In genomic region chr6:34602318-34603111, GRCh38 we compare ENCODE assay signal across 1 cellular context.
TF ChIP-seq lines count a peak whose summit lies in the region.

No MANE protein-coding gene starts in this region.

TF ChIP-seq in HepG2, 621 proteins besides CTCF, POLR2A, EP300 and RAD21 (continued from another document and continues in another):
- no peak for TF ChIP-seq ZNF407 (CRISPR knock-in tag; IDR thresholded peaks at IDR 0.05; ENCODE audit: not compliant biosample characterization)
- no peak for TF ChIP-seq USF2 (IDR thresholded peaks at IDR 0.05; ENCODE audit: low read depth, low read length)
- TF ChIP-seq USF2 (CRISPR knock-in tag; IDR thresholded peaks at IDR 0.05; ENCODE audit: borderline replicate concordance), result no peak
- no peak for TF ChIP-seq NR2F6 (IDR thresholded peaks at IDR 0.05)
- TF ChIP-seq NR2F6 (CRISPR knock-in tag; IDR thresholded peaks at IDR 0.05), result peak; percentile 22; the same call in 1 of the 2 replicates
- TF ChIP-seq AHDC1 (CRISPR knock-in tag; IDR thresholded peaks at IDR 0.05; ENCODE audit: borderline replicate concordance), result peak; percentile 60; the same call in 1 of the 2 replicates
- TF ChIP-seq KIAA2018 (CRISPR knock-in tag; IDR thresholded peaks at IDR 0.05; ENCODE audit: borderline replicate concordance), result no peak
- TF ChIP-seq JUN (CRISPR knock-in tag; IDR thresholded peaks at IDR 0.05), result 0 out of 2 replicates have a peak, but pooled peaks have one; percentile 60
- no peak for TF ChIP-seq NR2C2 (CRISPR knock-in tag; IDR thresholded peaks at IDR 0.05; ENCODE audit: borderline replicate concordance)
- no peak for TF ChIP-seq ZNF530 (CRISPR knock-in tag; IDR thresholded peaks at IDR 0.05; ENCODE audit: low read depth)
- TF ChIP-seq MXI1 (IDR thresholded peaks at IDR 0.05; ENCODE audit: borderline replicate concordance, low read depth, low read length), result no peak
- TF ChIP-seq AKAP8 (CRISPR knock-in tag; IDR thresholded peaks at IDR 0.05), result no peak
- TF ChIP-seq PITX1 (CRISPR knock-in tag; IDR thresholded peaks at IDR 0.05), result peak; percentile 23; the same call in 1 of the 2 replicates
- TF ChIP-seq ZNF512 (CRISPR knock-in tag; IDR thresholded peaks at IDR 0.05), result no peak
- TF ChIP-seq ZNF138 (CRISPR knock-in tag; IDR thresholded peaks at IDR 0.05; ENCODE audit: low read depth), result no peak
